ENCODE assay signal across 26 cellular contexts in the genomic region with DNA sequence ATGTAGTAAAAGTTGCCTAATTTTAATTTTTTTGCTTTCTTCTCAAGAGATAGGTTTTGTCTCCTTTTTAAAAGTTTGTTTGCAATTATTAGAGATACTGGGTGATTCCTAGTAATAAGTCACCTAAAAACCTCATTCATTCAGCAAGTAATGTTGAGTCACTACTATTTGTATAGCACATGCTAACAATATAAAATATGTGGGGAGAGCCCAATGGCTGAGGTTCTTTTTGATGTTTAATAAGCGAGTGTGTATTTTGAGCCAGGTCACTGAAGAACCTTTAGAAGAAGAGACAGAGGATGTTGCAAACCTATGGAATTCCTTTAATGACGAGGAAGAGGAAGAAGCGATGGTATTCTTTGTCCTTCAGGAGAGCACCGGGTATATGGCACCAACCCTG.
"Had no signal": no experiment of that assay in that cellular context is flagged by ENCODE, and none has a peak within 500 bp of the region (broad histone marks: within the 10 kb centered on the region; RNA-seq: fewer than 3 reads in every experiment).

No MANE protein-coding gene starts in this region.

- DNase-seq: islet precursor cell; left colon; left lung; lower lobe of right lung; mammary epithelial cell; mesenchymal stem cell; naive thymus-derived CD8-positive, alpha-beta T cell; nephron progenitor cell; occipital lobe; right lobe of liver; stimulated activated CD4-positive, alpha-beta T cell treated with anti-CD3 and anti-CD28 coated beads, Interleukin-1b, Interleukin-23, amount 100 ng/mL, for 48 hours; stimulated activated CD4-positive, alpha-beta T cell treated with anti-CD3 and anti-CD28 coated beads, Interleukin-2, amount 100 ng/mL, for 48 hours; stimulated activated CD4-positive, alpha-beta T cell treated with anti-CD3 and anti-CD28 coated beads, Interleukin-4, amount 100 ng/mL, for 4 hours; stimulated activated CD8-positive, alpha-beta memory T cell treated with anti-CD3 and anti-CD28 coated beads, Interleukin-4, amount 100 ng/mL, for 48 hours; stimulated activated naive CD4-positive, alpha-beta T cell treated with Interleukin-2 at 50 U/mL for 16 hours; stimulated activated naive CD8-positive, alpha-beta T cell treated with anti-CD3 and anti-CD28 coated beads, Interleukin-15, amount 100 ng/mL, for 72 hours; substantia nigra; upper lobe of left lung had no signal

- H3K4me2 ChIP-seq: neural progenitor cell, smooth muscle cell had no signal

- H3K4me3 ChIP-seq: left lung, lower lobe of right lung, neural progenitor cell, right atrium auricular region, right lobe of liver, smooth muscle cell, tibial nerve, upper lobe of left lung, vagina had no signal

- H3K27me3 Mint-ChIP-seq: stimulated activated memory B cell treated with anti-CD40 and anti-IgM and Interleukin-4, amounts not matched to agents 10 μg/mL and 1 μg/mL and 100 μg/mL, for 72 hours had no signal

- ATAC-seq: left colon; left lung; lower lobe of right lung; naive thymus-derived CD8-positive, alpha-beta T cell; right lobe of liver; stimulated activated memory B cell treated with anti-CD40 and anti-IgM and Interleukin-4, amounts not matched to agents 10 μg/mL and 1 μg/mL and 100 μg/mL, for 72 hours; stimulated activated naive CD8-positive, alpha-beta T cell treated with anti-CD3 and anti-CD28 coated beads, Interleukin-15, amount 100 ng/mL, for 72 hours had no signal

- H3K4me1 Mint-ChIP-seq: naive thymus-derived CD8-positive, alpha-beta T cell; nephron progenitor cell; stimulated activated memory B cell treated with anti-CD40 and anti-IgM and Interleukin-4, amounts not matched to agents 10 μg/mL and 1 μg/mL and 100 μg/mL, for 72 hours; stimulated activated naive CD8-positive, alpha-beta T cell treated with anti-CD3 and anti-CD28 coated beads, Interleukin-15, amount 100 ng/mL, for 72 hours had no signal

- H2AFZ ChIP-seq: neural progenitor cell had no signal

- H3K27ac Mint-ChIP-seq: naive thymus-derived CD8-positive, alpha-beta T cell; nephron progenitor cell; neural progenitor cell; progenitor cell of endocrine pancreas; stimulated activated memory B cell treated with anti-CD40 and anti-IgM and Interleukin-4, amounts not matched to agents 10 μg/mL and 1 μg/mL and 100 μg/mL, for 72 hours; stimulated activated naive CD8-positive, alpha-beta T cell treated with anti-CD3 and anti-CD28 coated beads, Interleukin-15, amount 100 ng/mL, for 72 hours had no signal

- H3K4me1 ChIP-seq: left lung, lower lobe of right lung, neural progenitor cell, right atrium auricular region, right lobe of liver, tibial nerve, upper lobe of left lung had no signal

- H3K9me3 ChIP-seq: left lung, lower lobe of right lung, neutrophil, right atrium auricular region, right lobe of liver, tibial nerve, upper lobe of left lung, vagina had no signal

- H3K36me3 Mint-ChIP-seq: stimulated activated memory B cell treated with anti-CD40 and anti-IgM and Interleukin-4, amounts not matched to agents 10 μg/mL and 1 μg/mL and 100 μg/mL, for 72 hours had no signal

- H3K27ac ChIP-seq: left lung, lower lobe of right lung, neural progenitor cell, neutrophil, right atrium auricular region, right lobe of liver, tibial nerve, upper lobe of left lung, vagina had no signal

- H3K36me3 ChIP-seq: left lung, lower lobe of right lung, neural progenitor cell, neutrophil, right atrium auricular region, right lobe of liver, tibial nerve, upper lobe of left lung, vagina had no signal

- H3K9me3 Mint-ChIP-seq: nephron progenitor cell; stimulated activated memory B cell treated with anti-CD40 and anti-IgM and Interleukin-4, amounts not matched to agents 10 μg/mL and 1 μg/mL and 100 μg/mL, for 72 hours had no signal

- H3K4me3 Mint-ChIP-seq: naive thymus-derived CD8-positive, alpha-beta T cell; nephron progenitor cell; neural progenitor cell; stimulated activated memory B cell treated with anti-CD40 and anti-IgM and Interleukin-4, amounts not matched to agents 10 μg/mL and 1 μg/mL and 100 μg/mL, for 72 hours; stimulated activated naive CD8-positive, alpha-beta T cell treated with anti-CD3 and anti-CD28 coated beads, Interleukin-15, amount 100 ng/mL, for 72 hours had no signal

- H3K27me3 ChIP-seq: left lung, neural progenitor cell, neutrophil, right atrium auricular region, right lobe of liver, tibial nerve, upper lobe of left lung, vagina had no signal
